1 cellular context compared by ENCODE assay signal in genomic region chr12:116863275-116863767, GRCh38.
TF ChIP-seq lines count a peak whose summit lies in the region.

No MANE protein-coding gene starts in this region.

TF ChIP-seq in IMR-90, 13 proteins besides CTCF, POLR2A, EP300 and RAD21 (continued from another document):
- TF ChIP-seq, protein P1, sequence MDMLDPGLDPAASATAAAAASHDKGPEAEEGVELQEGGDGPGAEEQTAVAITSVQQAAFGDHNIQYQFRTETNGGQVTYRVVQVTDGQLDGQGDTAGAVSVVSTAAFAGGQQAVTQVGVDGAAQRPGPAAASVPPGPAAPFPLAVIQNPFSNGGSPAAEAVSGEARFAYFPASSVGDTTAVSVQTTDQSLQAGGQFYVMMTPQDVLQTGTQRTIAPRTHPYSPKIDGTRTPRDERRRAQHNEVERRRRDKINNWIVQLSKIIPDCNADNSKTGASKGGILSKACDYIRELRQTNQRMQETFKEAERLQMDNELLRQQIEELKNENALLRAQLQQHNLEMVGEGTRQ (IDR thresholded peaks at IDR 0.05; ENCODE audit: low read depth, low read length) = peak; percentile 59; the same call in 1 of the 2 replicates
- no peak for TF ChIP-seq MAZ (IDR thresholded peaks at IDR 0.05; ENCODE audit: borderline replicate concordance, low read depth, low read length)
- no peak for TF ChIP-seq MAFK (IDR thresholded peaks at IDR 0.05; ENCODE audit: low read depth, low read length)
- TF ChIP-seq RCOR1 (IDR thresholded peaks at IDR 0.05; ENCODE audit: insufficient replicate concordance, low read length) = no peak
- TF ChIP-seq BHLHE40 (IDR thresholded peaks at IDR 0.05; ENCODE audit: low read depth, low read length) = no peak
- no peak for TF ChIP-seq CHD1 (IDR thresholded peaks at IDR 0.05; ENCODE audit: low read depth, low read length)
- no peak for TF ChIP-seq NFE2L2 (IDR thresholded peaks at IDR 0.05; ENCODE audit: low read depth, low read length)
TF ChIP-seq in IMR-90: peak in this region for 2.
